In the genomic region with DNA sequence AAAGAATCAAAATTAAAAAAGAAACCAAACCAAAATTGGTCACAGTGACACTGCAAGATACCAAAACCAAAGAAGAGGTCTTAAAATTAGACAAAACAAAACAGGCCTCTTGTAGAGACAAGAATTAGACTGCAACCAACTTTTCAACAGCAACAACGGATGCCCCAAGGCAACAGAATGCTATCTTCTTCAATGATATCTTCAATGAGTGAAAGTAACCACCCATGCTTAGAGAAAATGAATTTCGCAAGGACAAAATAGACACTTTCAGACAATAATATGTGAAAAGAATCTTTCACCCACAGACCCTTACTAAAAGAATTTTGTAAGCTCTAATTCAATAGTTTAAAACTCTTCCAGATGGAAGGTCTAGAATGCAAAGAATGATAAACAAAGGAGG, we compare ENCODE assay signal across 1 cellular context.
TF ChIP-seq lines count a peak whose summit lies in the region.

No MANE protein-coding gene starts in this region.

TF ChIP-seq in GM23338, 12 proteins besides CTCF, POLR2A, EP300 and RAD21 (continued from another document):
- TF ChIP-seq, protein P1, sequence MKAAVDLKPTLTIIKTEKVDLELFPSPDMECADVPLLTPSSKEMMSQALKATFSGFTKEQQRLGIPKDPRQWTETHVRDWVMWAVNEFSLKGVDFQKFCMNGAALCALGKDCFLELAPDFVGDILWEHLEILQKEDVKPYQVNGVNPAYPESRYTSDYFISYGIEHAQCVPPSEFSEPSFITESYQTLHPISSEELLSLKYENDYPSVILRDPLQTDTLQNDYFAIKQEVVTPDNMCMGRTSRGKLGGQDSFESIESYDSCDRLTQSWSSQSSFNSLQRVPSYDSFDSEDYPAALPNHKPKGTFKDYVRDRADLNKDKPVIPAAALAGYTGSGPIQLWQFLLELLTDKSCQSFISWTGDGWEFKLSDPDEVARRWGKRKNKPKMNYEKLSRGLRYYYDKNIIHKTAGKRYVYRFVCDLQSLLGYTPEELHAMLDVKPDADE (IDR thresholded peaks at IDR 0.05) = no peak
- TF ChIP-seq, protein P2, sequence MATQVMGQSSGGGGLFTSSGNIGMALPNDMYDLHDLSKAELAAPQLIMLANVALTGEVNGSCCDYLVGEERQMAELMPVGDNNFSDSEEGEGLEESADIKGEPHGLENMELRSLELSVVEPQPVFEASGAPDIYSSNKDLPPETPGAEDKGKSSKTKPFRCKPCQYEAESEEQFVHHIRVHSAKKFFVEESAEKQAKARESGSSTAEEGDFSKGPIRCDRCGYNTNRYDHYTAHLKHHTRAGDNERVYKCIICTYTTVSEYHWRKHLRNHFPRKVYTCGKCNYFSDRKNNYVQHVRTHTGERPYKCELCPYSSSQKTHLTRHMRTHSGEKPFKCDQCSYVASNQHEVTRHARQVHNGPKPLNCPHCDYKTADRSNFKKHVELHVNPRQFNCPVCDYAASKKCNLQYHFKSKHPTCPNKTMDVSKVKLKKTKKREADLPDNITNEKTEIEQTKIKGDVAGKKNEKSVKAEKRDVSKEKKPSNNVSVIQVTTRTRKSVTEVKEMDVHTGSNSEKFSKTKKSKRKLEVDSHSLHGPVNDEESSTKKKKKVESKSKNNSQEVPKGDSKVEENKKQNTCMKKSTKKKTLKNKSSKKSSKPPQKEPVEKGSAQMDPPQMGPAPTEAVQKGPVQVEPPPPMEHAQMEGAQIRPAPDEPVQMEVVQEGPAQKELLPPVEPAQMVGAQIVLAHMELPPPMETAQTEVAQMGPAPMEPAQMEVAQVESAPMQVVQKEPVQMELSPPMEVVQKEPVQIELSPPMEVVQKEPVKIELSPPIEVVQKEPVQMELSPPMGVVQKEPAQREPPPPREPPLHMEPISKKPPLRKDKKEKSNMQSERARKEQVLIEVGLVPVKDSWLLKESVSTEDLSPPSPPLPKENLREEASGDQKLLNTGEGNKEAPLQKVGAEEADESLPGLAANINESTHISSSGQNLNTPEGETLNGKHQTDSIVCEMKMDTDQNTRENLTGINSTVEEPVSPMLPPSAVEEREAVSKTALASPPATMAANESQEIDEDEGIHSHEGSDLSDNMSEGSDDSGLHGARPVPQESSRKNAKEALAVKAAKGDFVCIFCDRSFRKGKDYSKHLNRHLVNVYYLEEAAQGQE (IDR thresholded peaks at IDR 0.05; ENCODE audit: unreplicated experiment) = no peak
- TF ChIP-seq EZH2 (IDR thresholded peaks at IDR 0.05; ENCODE audit: low read depth, unreplicated experiment) (no peak), NANOG (IDR thresholded peaks at IDR 0.05; ENCODE audit: borderline replicate concordance) (no peak), CREB1 (CRISPR knock-in tag; IDR thresholded peaks at IDR 0.05; ENCODE audit: low read depth) (no peak), JUNB (IDR thresholded peaks at IDR 0.05; ENCODE audit: unreplicated experiment) (no peak)
